14 cellular contexts compared by ENCODE assay signal in genomic region chr1:116288201-116288598, GRCh38.
A peak's percentile ranks its signal among the peaks of the same experiment; 100 is the strongest.
DNase-seq lines count a peak whose midpoint lies in the region; ATAC-seq and TF ChIP-seq lines count a peak whose summit lies in the region.
"Had no signal": no experiment of that assay in that cellular context is flagged by ENCODE, and none has a peak within 500 bp of the region (broad histone marks: within the 10 kb centered on the region; RNA-seq: fewer than 3 reads in every experiment).

No MANE protein-coding gene starts in this region.

- no peaks in the 10 kb centered on the region for H3K4me1 Mint-ChIP-seq in osteocyte (ENCODE audit: unreplicated experiment)

- no peak for TF ChIP-seq POLR2A in GM18505 (IDR thresholded peaks at IDR 0.05; ENCODE audit: borderline replicate concordance, extremely low read depth, insufficient read depth, insufficient read length)

- H3K9me3 ChIP-seq in colonic mucosa, result no peaks in the 10 kb centered on the region
- H3K9me3 ChIP-seq: ascending aorta, sigmoid colon had no signal

- no peaks in the 10 kb centered on the region for H3K4me1 ChIP-seq in colonic mucosa
- H3K4me1 ChIP-seq: ascending aorta had no signal

- peaks cover 27% of the 10 kb centered on the region for H3K27me3 Mint-ChIP-seq in osteocyte (ENCODE audit: unreplicated experiment)

- peak; percentile 90 for ATAC-seq in GM18505 (IDR thresholded peaks at IDR 0.05; ENCODE audit: unreplicated experiment)
- peak; percentile 71 for ATAC-seq in GM21360 (IDR thresholded peaks at IDR 0.05; ENCODE audit: unreplicated experiment)
- ATAC-seq in HG03025 (IDR thresholded peaks at IDR 0.05; ENCODE audit: low FRiP score, unreplicated experiment), result peak; percentile 97

- no peak overlapping the region for H3K4me3 Mint-ChIP-seq in osteocyte (ENCODE audit: unreplicated experiment)

- DNase-seq in colonic mucosa (peak; percentile 6), osteocyte (ENCODE audit: extremely low spot score, unreplicated experiment) (no peak), EL (no peak), glomerular visceral epithelial cell (ENCODE audit: extremely low spot score) (no peak)
- no peak for DNase-seq in activated CD4-positive, alpha-beta T cell treated with anti-CD3 and anti-CD28 coated beads for 4 hours
- DNase-seq: activated CD8-positive, alpha-beta memory T cell treated with anti-CD3 and anti-CD28 coated beads, Interleukin-2, amount 50 U/mL, for 48 hours; NCI-H1436 treated with DMSO at 0.1 percent for 48 hours; sigmoid colon; T1000 had no signal

- no peaks in the 10 kb centered on the region for H3K36me3 Mint-ChIP-seq in osteocyte (ENCODE audit: unreplicated experiment)

- no peaks in the 10 kb centered on the region for H3K36me3 ChIP-seq in colonic mucosa
- H3K36me3 ChIP-seq: ascending aorta, sigmoid colon had no signal

- no peaks in the 10 kb centered on the region for H3K27me3 ChIP-seq in colonic mucosa
- H3K27me3 ChIP-seq: ascending aorta, sigmoid colon had no signal

- no peak overlapping the region for H3K27ac Mint-ChIP-seq in osteocyte (ENCODE audit: unreplicated experiment)

- H3K9me3 Mint-ChIP-seq in osteocyte (ENCODE audit: unreplicated experiment), result no peaks in the 10 kb centered on the region

- no peak for TF ChIP-seq CTCF in colonic mucosa (IDR thresholded peaks at IDR 0.05)
- no peak for TF ChIP-seq CTCF in osteocyte (IDR thresholded peaks at IDR 0.05)

- intact Hi-C loops in colonic mucosa (cut with DNase I), result no loop called here

- H3K4me3 ChIP-seq in colonic mucosa, result no peak overlapping the region
- H3K4me3 ChIP-seq: ascending aorta, sigmoid colon had no signal

- no peak overlapping the region for H3K27ac ChIP-seq in colonic mucosa
- H3K27ac ChIP-seq: ascending aorta, C4-2B, sigmoid colon had no signal

- H3K9ac ChIP-seq in colonic mucosa (ENCODE audit: low read depth in 2 of 2, low read length in 2 of 2), result no peak overlapping the region
